Comparison of ENCODE assay signal across 22 cellular contexts in the genomic region with DNA sequence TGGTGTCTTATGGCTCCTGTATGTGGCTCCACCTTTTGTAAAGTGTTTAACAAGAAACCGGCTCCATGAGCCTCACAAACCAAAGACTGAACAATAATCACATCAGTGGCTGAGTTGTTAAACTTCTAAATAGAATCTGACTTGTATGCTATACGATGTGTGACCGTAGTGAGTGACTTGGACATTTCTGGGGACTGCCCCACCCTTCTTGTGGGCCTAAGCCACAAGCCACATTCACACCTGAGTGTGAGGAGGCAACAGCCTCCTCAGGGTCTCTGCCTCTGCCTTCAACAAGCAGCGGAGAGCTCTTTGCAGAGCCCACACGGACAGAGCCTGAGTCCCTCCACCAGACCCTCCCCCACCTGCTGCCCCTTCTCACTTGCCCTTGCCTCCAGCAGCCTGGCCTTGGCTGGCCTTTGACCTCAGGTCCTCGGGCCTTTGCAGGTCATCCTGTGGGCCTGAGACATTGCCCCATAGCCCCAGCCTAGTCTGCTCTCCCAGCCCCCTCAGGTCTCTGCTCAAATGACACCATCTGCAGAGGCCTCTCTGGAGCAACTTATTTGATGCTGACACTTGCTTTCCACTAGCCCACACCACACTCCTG.
DNase-seq lines count a peak whose midpoint lies in the region; ATAC-seq, FAIRE-seq and TF ChIP-seq lines count a peak whose summit lies in the region.
"Had no signal": no experiment of that assay in that cellular context is flagged by ENCODE, and none has a peak within 500 bp of the region (broad histone marks: within the 10 kb centered on the region; RNA-seq: fewer than 3 reads in every experiment).

No MANE protein-coding gene starts in this region.

- H3K9me3 Mint-ChIP-seq in mesothelial cell of epicardium: no peaks in the 10 kb centered on the region
- H3K9me3 Mint-ChIP-seq: activated CD8-positive, alpha-beta T cell treated with anti-CD3 and anti-CD28 coated beads for 36 hours; activated T-cell treated with anti-CD3 and anti-CD28 coated beads, Interleukin-2, amount 50 U/mL, for 72 hours had no signal

- H3K27me3 ChIP-seq in BLaER1 treated with 17β-estradiol and CSF1 and Interleukin-3, amounts not matched to agents 10 nM and 100 nM: no peaks in the 10 kb centered on the region
- H3K27me3 ChIP-seq: adrenal gland, spleen had no signal

- H3K36me3 ChIP-seq in BLaER1 treated with 17β-estradiol and CSF1 and Interleukin-3, amounts not matched to agents 10 nM and 100 nM: no peaks in the 10 kb centered on the region
- H3K36me3 ChIP-seq: adrenal gland, spleen, stomach had no signal

- H3K4me3 ChIP-seq in BLaER1 treated with 17β-estradiol and CSF1 and Interleukin-3, amounts not matched to agents 10 nM and 100 nM: no peak overlapping the region
- H3K4me3 ChIP-seq: adrenal gland, mucosa of descending colon, spleen, stomach had no signal

- H3K9ac ChIP-seq in BLaER1 treated with 17β-estradiol and CSF1 and Interleukin-3, amounts not matched to agents 10 nM and 100 nM: no peak overlapping the region
- H3K9ac ChIP-seq: SK-N-SH had no signal

- no peaks in the 10 kb centered on the region for H3K27me3 Mint-ChIP-seq in mesothelial cell of epicardium (ENCODE audit: low read depth)

- no peak overlapping the region for H3K27ac ChIP-seq in BLaER1 treated with 17β-estradiol and CSF1 and Interleukin-3, amounts not matched to agents 10 nM and 100 nM
- H3K27ac ChIP-seq: adrenal gland, spleen, stomach had no signal

- H3K4me3 Mint-ChIP-seq in mesothelial cell of epicardium: no peak overlapping the region
- H3K4me3 Mint-ChIP-seq: activated CD8-positive, alpha-beta T cell treated with anti-CD3 and anti-CD28 coated beads for 36 hours; activated T-cell treated with anti-CD3 and anti-CD28 coated beads, Interleukin-2, amount 50 U/mL, for 72 hours had no signal

- FAIRE-seq in GM12892 (lab: Jason Lieb, UNC): no peak
- FAIRE-seq: TTC549 had no signal

- DNase-seq in mesothelial cell of epicardium (ENCODE audit: low spot score in 2 of 2, unreplicated experiment in 2 of 2) (no peak), ecto neural progenitor cell (ENCODE audit: low spot score) (no peak), KBM-7 (no peak), GM12892 (ENCODE audit: insufficient read length) (no peak)
- DNase-seq: activated CD8-positive, alpha-beta T cell treated with anti-CD3 and anti-CD28 coated beads for 36 hours; activated T-cell treated with anti-CD3 and anti-CD28 coated beads, Interleukin-2, amount 50 U/mL, for 72 hours; COR-L47; effector memory CD4-positive, alpha-beta T cell; kidney glomerular epithelial cell; MM.1S; mucosa of descending colon; NCI-H2029; NCI-H526; SK-N-SH; spleen; stomach had no signal

- no peaks in the 10 kb centered on the region for H4K20me1 ChIP-seq in BLaER1 treated with 17β-estradiol and CSF1 and Interleukin-3, amounts not matched to agents 10 nM and 100 nM

- H3K4me2 ChIP-seq in BLaER1 treated with 17β-estradiol and CSF1 and Interleukin-3, amounts not matched to agents 10 nM and 100 nM: peak overlapping the region in 8 of 11 experiments; percentile 32 to 72 (median 66); a peak in 15 of 22 replicates
- H3K4me2 ChIP-seq: SK-N-SH had no signal

- ATAC-seq in GM19351 (IDR thresholded peaks at IDR 0.05; ENCODE audit: unreplicated experiment): peak; percentile 95
- peak; percentile 66 for ATAC-seq in HG02884 (IDR thresholded peaks at IDR 0.05; ENCODE audit: unreplicated experiment)
- ATAC-seq in GM21737 (IDR thresholded peaks at IDR 0.05; ENCODE audit: unreplicated experiment): no peak
- ATAC-seq: activated CD8-positive, alpha-beta T cell treated with anti-CD3 and anti-CD28 coated beads for 36 hours; activated T-cell treated with anti-CD3 and anti-CD28 coated beads, Interleukin-2, amount 50 U/mL, for 72 hours; mucosa of descending colon had no signal

- peaks cover 0 to 55% (median 34%) of the 10 kb centered on the region in 10 experiments; a peak in 16 of 20 replicates for H3K4me1 ChIP-seq in BLaER1 treated with 17β-estradiol and CSF1 and Interleukin-3, amounts not matched to agents 10 nM and 100 nM
- H3K4me1 ChIP-seq: adrenal gland had no signal

- peaks cover 38% of the 10 kb centered on the region for H3K4me1 Mint-ChIP-seq in mesothelial cell of epicardium

- H3K27ac Mint-ChIP-seq in mesothelial cell of epicardium: peak overlapping the region; percentile 47
- H3K27ac Mint-ChIP-seq: activated CD8-positive, alpha-beta T cell treated with anti-CD3 and anti-CD28 coated beads for 36 hours; activated T-cell treated with anti-CD3 and anti-CD28 coated beads, Interleukin-2, amount 50 U/mL, for 72 hours had no signal

- TF ChIP-seq POLR2A in GM12892 (IDR thresholded peaks at IDR 0.05; ENCODE audit: low read depth, low read length): no peak

- no peaks in the 10 kb centered on the region for H3K36me3 Mint-ChIP-seq in mesothelial cell of epicardium

- TF ChIP-seq CTCF in mesothelial cell of epicardium (IDR thresholded peaks at IDR 0.05; ENCODE audit: unreplicated experiment): no peak

- no peaks in the 10 kb centered on the region for H3K9me3 ChIP-seq in BLaER1 treated with 17β-estradiol and CSF1 and Interleukin-3, amounts not matched to agents 10 nM and 100 nM (replicated peaks in 1 of 11)
- H3K9me3 ChIP-seq: adrenal gland, mucosa of descending colon, SK-N-SH, spleen, stomach had no signal

- in situ Hi-C loops in KBM-7 (cut with MboI; ENCODE audit: low pct_unique_long_range_greater_than_20kb, low sequenced_read_pairs): no loop called here
